14 cellular contexts compared by ENCODE assay signal in the genomic region with DNA sequence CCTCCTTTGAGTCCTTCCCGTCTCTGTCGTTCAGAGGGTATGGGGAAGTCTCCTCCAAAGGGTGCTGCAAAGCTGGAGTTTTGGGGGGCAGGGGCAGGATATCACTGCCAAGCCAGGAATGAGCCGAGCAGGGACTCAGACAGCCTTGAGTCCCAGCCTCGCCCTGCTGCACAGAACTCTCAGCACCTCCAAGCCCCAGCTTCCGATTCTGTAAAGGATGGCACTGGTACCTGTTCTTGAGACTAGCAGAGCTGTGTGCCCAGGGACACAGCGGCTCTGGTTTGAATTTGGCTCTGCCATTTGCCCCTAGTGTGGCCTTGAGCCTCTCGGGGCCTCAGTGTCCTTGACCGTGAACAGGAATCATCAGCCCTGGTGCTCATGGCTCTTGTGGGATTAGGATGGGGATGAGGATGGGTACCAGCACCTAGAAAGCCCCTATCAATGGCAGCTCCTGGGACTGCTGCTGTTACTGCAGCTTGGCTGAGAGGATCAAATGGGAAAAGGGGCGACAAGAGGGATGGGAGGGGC. TPM values are rescaled to one million over a fixed set of nuclear protein-coding genes. Genes with fewer than 3 reads are reported as not detected.
DNase-seq lines count a peak whose midpoint lies in the region; ATAC-seq and TF ChIP-seq lines count a peak whose summit lies in the region.
"Had no signal": no experiment of that assay in that cellular context is flagged by ENCODE, and none has a peak within 500 bp of the region (broad histone marks: within the 10 kb centered on the region; RNA-seq: fewer than 3 reads in every experiment).

No MANE protein-coding gene starts in this region.

- intact Hi-C loops in left ventricle myocardium inferior (cut with micrococcal nuclease) (no loop called here), left ventricle myocardium superior (cut with micrococcal nuclease) (no loop called here)

- H3K4me3 ChIP-seq in left ventricle myocardium inferior, result no peak overlapping the region

- no peaks in the 10 kb centered on the region for H3K9me3 ChIP-seq in left ventricle myocardium inferior (replicated peaks)

- no peak overlapping the region for H3K27ac Mint-ChIP-seq in effector memory CD8-positive, alpha-beta T cell
- H3K27ac Mint-ChIP-seq in nephron, result peak overlapping the region; percentile 66 to 87 (median 79)
- H3K27ac Mint-ChIP-seq: stimulated activated naive CD8-positive, alpha-beta T cell treated with anti-CD3 and anti-CD28 coated beads, Interleukin-15, Interleukin-2, amounts not matched to agents 100 ng/mL and 50 ng/mL, for 24 hours had no signal

- no peaks in the 10 kb centered on the region for H3K9me3 Mint-ChIP-seq in effector memory CD8-positive, alpha-beta T cell
- no peaks in the 10 kb centered on the region for H3K9me3 Mint-ChIP-seq in nephron
- H3K9me3 Mint-ChIP-seq: stimulated activated naive CD8-positive, alpha-beta T cell treated with anti-CD3 and anti-CD28 coated beads, Interleukin-15, Interleukin-2, amounts not matched to agents 100 ng/mL and 50 ng/mL, for 24 hours had no signal

- H3K27ac ChIP-seq in left ventricle myocardium inferior (replicated peaks), result peak overlapping the region; percentile 56

- no peaks in the 10 kb centered on the region for H3K36me3 ChIP-seq in left ventricle myocardium inferior

- peaks cover 0 to 15% of the 10 kb centered on the region in 2 donors for H3K4me1 Mint-ChIP-seq in effector memory CD8-positive, alpha-beta T cell (ENCODE audit: low read depth in 2 of 2)
- peaks cover 26% of the 10 kb centered on the region for H3K4me1 Mint-ChIP-seq in nephron

- H3K27me3 ChIP-seq in left ventricle myocardium inferior (ENCODE audit: low read depth), result peaks cover 47% of the 10 kb centered on the region

- peaks cover 46 to 76% of the 10 kb centered on the region in 2 donors for H3K27me3 Mint-ChIP-seq in effector memory CD8-positive, alpha-beta T cell
- H3K27me3 Mint-ChIP-seq in nephron (ENCODE audit: low read depth), result peaks cover 3% of the 10 kb centered on the region

- no peak for DNase-seq in left ventricle myocardium inferior
- DNase-seq in left ventricle myocardium superior, result no peak
- DNase-seq in effector memory CD8-positive, alpha-beta T cell, result no peak
- DNase-seq in AG08396 (ENCODE audit: low spot score), result no peak
- DNase-seq in EL, result no peak
- no peak for DNase-seq in GF-D8 (lab: John Stamatoyannopoulos, UW)
- DNase-seq: activated naive CD4-positive, alpha-beta T cell treated with Interleukin-2 at 50 U/mL for 16 hours; hippocampal formation; NK-92 treated with Interleukin-12 subunit alpha and Interleukin-12 subunit beta, amount 100 ng/mL, for 24 hours had no signal

- H3K4me3 Mint-ChIP-seq in effector memory CD8-positive, alpha-beta T cell, result peak overlapping the region; percentile 1 to 71
- peak overlapping the region; percentile 85 to 91 (median 89) for H3K4me3 Mint-ChIP-seq in nephron

- peaks cover 56% of the 10 kb centered on the region for H3K4me1 ChIP-seq in left ventricle myocardium inferior

- no peak for TF ChIP-seq CTCF in left ventricle myocardium inferior (IDR thresholded peaks at IDR 0.05; ENCODE audit: borderline replicate concordance)
- no peak for TF ChIP-seq CTCF in nephron (IDR thresholded peaks at IDR 0.05; ENCODE audit: unreplicated experiment in 3 of 3)

- no peaks in the 10 kb centered on the region for H3K36me3 Mint-ChIP-seq in effector memory CD8-positive, alpha-beta T cell (ENCODE audit: insufficient read depth)
- peaks cover 4% of the 10 kb centered on the region for H3K36me3 Mint-ChIP-seq in nephron (ENCODE audit: low read depth)

- no peak for ATAC-seq in left ventricle myocardium superior
- no peak for ATAC-seq in effector memory CD8-positive, alpha-beta T cell (replicated peaks)
- no peak for ATAC-seq in GM19463 (IDR thresholded peaks at IDR 0.05; ENCODE audit: unreplicated experiment)

RNA-seq across cellular contexts. Expression of a gene that starts 1.5 kb away (rescaled TPM):
- 89.1 TPM for total RNA-seq in left ventricle myocardium inferior
- total RNA-seq in left ventricle myocardium superior, result 100 TPM
- total RNA-seq: T-helper 1 cell treated with Interleukin-12 subunit alpha and Interleukin-12 subunit beta and Interleukin-4 antibody, amounts not matched to agents 30 ng/mL and 1 ng/mL, for 36 hours had no signal

RNA-seq across cellular contexts. Expression of a gene that starts 14.8 kb away (rescaled TPM):
- not detected for total RNA-seq in left ventricle myocardium inferior
- total RNA-seq in left ventricle myocardium superior, result not detected
- total RNA-seq: myocyte; T-helper 1 cell treated with Interleukin-12 subunit alpha and Interleukin-12 subunit beta and Interleukin-4 antibody, amounts not matched to agents 30 ng/mL and 1 ng/mL, for 36 hours had no signal

RNA-seq across cellular contexts. Expression of a gene that starts 21.0 kb away (rescaled TPM):
- 34.0 TPM for total RNA-seq in left ventricle myocardium inferior
- total RNA-seq in left ventricle myocardium superior, result 52.8 TPM

RNA-seq across cellular contexts. Expression of a gene that starts 50.4 kb away (rescaled TPM):
- total RNA-seq in left ventricle myocardium inferior (6.0 TPM), left ventricle myocardium superior (6.0 TPM)

Comparison
In these comparisons a context has a peak if more than half of its experiments do, and no peak if none do; other contexts are left out.
1. H3K27ac Mint-ChIP-seq: peak in nephron (3 of 3); none in effector memory CD8-positive, alpha-beta T cell (0 of 2).